Comparison of ENCODE assay signal across 6 cellular contexts in the genomic region with DNA sequence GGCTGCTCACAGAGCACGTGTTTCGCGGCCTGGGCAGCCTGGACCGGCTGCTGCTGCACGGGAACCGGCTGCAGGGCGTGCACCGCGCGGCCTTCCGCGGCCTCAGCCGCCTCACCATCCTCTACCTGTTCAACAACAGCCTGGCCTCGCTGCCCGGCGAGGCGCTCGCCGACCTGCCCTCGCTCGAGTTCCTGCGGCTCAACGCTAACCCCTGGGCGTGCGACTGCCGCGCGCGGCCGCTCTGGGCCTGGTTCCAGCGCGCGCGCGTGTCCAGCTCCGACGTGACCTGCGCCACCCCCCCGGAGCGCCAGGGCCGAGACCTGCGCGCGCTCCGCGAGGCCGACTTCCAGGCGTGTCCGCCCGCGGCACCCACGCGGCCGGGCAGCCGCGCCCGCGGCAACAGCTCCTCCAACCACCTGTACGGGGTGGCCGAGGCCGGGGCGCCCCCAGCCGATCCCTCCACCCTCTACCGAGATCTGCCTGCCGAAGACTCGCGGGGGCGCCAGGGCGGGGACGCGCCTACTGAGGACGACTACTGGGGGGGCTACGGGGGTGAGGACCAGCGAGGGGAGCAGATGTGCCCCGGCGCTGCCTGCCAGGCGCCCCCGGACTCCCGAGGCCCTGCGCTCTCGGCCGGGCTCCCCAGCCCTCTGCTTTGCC. TPM values are rescaled to one million over a fixed set of nuclear protein-coding genes. Genes with fewer than 3 reads are reported as not detected.
DNase-seq lines count a peak whose midpoint lies in the region; ATAC-seq and TF ChIP-seq lines count a peak whose summit lies in the region.

No MANE protein-coding gene starts in this region.

- H3K27ac Mint-ChIP-seq in endodermal cell, result no peak overlapping the region

- H3K27ac ChIP-seq in endodermal cell (ENCODE audit: low read depth, low read length), result no peak overlapping the region

- intact Hi-C loops in posterior vena cava (cut with DNase I), result no loop called here

- WGBS in endodermal cell (ENCODE audit: insufficient coverage in 1 of 2, insufficient read length in 1 of 2), 2 experiments, result 7% methylated on average over 31 to 82 of the region's 82 CpGs

- DNase-seq in LoVo (ENCODE audit: low spot score) (peak; percentile 43), endodermal cell (peak; percentile 77), skeletal muscle cell (ENCODE audit: low read depth) (no peak), posterior vena cava (ENCODE audit: low spot score) (no peak)

- no peak overlapping the region for H3K9ac ChIP-seq in endodermal cell (ENCODE audit: extremely low read depth, low read length, poor library complexity, severe bottlenecking)

- TF ChIP-seq CTCF in endodermal cell (conservative IDR thresholded peaks at IDR 0.05), result no peak

- H3K36me3 ChIP-seq in endodermal cell (ENCODE audit: control insufficient read depth, insufficient read depth, low read length), result no peaks in the 10 kb centered on the region

- H3K9me3 ChIP-seq in endodermal cell (ENCODE audit: control insufficient read depth, low read length), result no peaks in the 10 kb centered on the region

- peaks cover 97% of the 10 kb centered on the region for H3K27me3 Mint-ChIP-seq in endodermal cell (ENCODE audit: insufficient read depth)

- no peaks in the 10 kb centered on the region for H3K36me3 Mint-ChIP-seq in endodermal cell (ENCODE audit: low read depth)

- H3K27me3 ChIP-seq in endodermal cell (ENCODE audit: control insufficient read depth, insufficient read depth, low read length, poor library complexity, severe bottlenecking), result peaks cover 91% of the 10 kb centered on the region

- H3K4me1 ChIP-seq in endodermal cell (ENCODE audit: control insufficient read depth, insufficient read depth, low read length), result no peaks in the 10 kb centered on the region

- ATAC-seq in GM19467 (IDR thresholded peaks at IDR 0.05; ENCODE audit: unreplicated experiment) (peak; percentile 24), HG03378 (IDR thresholded peaks at IDR 0.05; ENCODE audit: unreplicated experiment) (no peak)

- H3K4me3 Mint-ChIP-seq in endodermal cell, result peak overlapping the region; percentile 49

- no peaks in the 10 kb centered on the region for H3K9me3 Mint-ChIP-seq in endodermal cell

- peaks cover 5% of the 10 kb centered on the region for H3K4me1 Mint-ChIP-seq in endodermal cell

- H3K4me3 ChIP-seq in endodermal cell (ENCODE audit: low read length) (peak overlapping the region; percentile 45), skeletal muscle cell (ENCODE audit: low read depth, low read length) (peak overlapping the region; percentile 28)

RNA-seq across cellular contexts. Expression of a gene that starts 16.0 kb away (rescaled TPM):
- 1 to 10 TPM in 1 of 2 donors, under 1 TPM in 1; 0.97 to 1.5 TPM for total RNA-seq in endodermal cell
- polyA plus RNA-seq in endodermal cell (2013, experiment 1 of 2), result 13.5 TPM
- 14.4 TPM for polyA plus RNA-seq in endodermal cell (2013, experiment 2 of 2)
- total RNA-seq in posterior vena cava, result 1 to 10 TPM; 2.0 to 2.9 TPM

RNA-seq across cellular contexts. Expression of a gene that starts 39.1 kb away (rescaled TPM):
- total RNA-seq in endodermal cell (1 to 10 TPM; 8.4 to 9.1 TPM), posterior vena cava (10 to 100 TPM in 1 of 2 donors, 1 to 10 TPM in 1; 8.1 to 11.5 TPM)
- 4.0 TPM for polyA plus RNA-seq in endodermal cell (2013, experiment 1 of 2)
- 2.1 TPM for polyA plus RNA-seq in endodermal cell (2013, experiment 2 of 2)

RNA-seq across cellular contexts. Expression of a gene that starts 49.4 kb away (rescaled TPM):
- total RNA-seq in endodermal cell (10 to 100 TPM; 10.6 to 13.8 TPM), posterior vena cava (10 to 100 TPM; 72.6 to 84.7 TPM)
- 14.6 TPM for polyA plus RNA-seq in endodermal cell (2013, experiment 1 of 2)
- 14.1 TPM for polyA plus RNA-seq in endodermal cell (2013, experiment 2 of 2)

RNA-seq across cellular contexts. Expression of a gene that starts 54.2 kb away (rescaled TPM):
- total RNA-seq in endodermal cell, result 10 to 100 TPM; 77.4 to 79.8 TPM
- 53.9 TPM for polyA plus RNA-seq in endodermal cell (2013, experiment 1 of 2)
- polyA plus RNA-seq in endodermal cell (2013, experiment 2 of 2), result 49.5 TPM
- 10 to 100 TPM; 31.8 to 38.1 TPM for total RNA-seq in posterior vena cava

Comparison
In these comparisons a context has a peak if more than half of its experiments do, and no peak if none do; other contexts are left out.
1. DNase-seq: peak in LoVo (single experiment) and endodermal cell (single experiment); none in skeletal muscle cell (single experiment) and posterior vena cava (single experiment).
2. RNA of a gene that starts 49.4 kb away (total RNA-seq): 72.6 to 84.7 TPM in posterior vena cava; 10.6 to 13.8 TPM in endodermal cell; every median in the first group is over 4 times any median in the second.